8 cellular contexts compared by ENCODE assay signal in genomic region chr1:198932351-198932991, GRCh38.
DNase-seq lines count a peak whose midpoint lies in the region; ATAC-seq and TF ChIP-seq lines count a peak whose summit lies in the region.

No MANE protein-coding gene starts in this region.

- WGBS in body of pancreas, 2 donors: 48 to 58% methylated on average over 6 of the region's 6 CpGs

- no peak for ATAC-seq in body of pancreas

- no peaks in the 10 kb centered on the region for H3K9me3 ChIP-seq in body of pancreas

- no peaks in the 10 kb centered on the region for H3K36me3 ChIP-seq in body of pancreas (replicated peaks in 1 of 2; ENCODE audit: insufficient read depth in 1 of 2, low read depth in 2 of 2)

- peak overlapping the region; percentile 76 for H3K27ac ChIP-seq in cingulate gyrus (ENCODE audit: low read depth, low read length)
- peak overlapping the region in 1 of 4 donors; percentile 14 for H3K27ac ChIP-seq in body of pancreas

- TF ChIP-seq CTCF in body of pancreas (IDR thresholded peaks at IDR 0.05): no peak

- intact Hi-C loops in body of pancreas (cut with DNase I): no loop called here

- H3K4me1 ChIP-seq in body of pancreas: peaks cover 21% of the 10 kb centered on the region

- no peaks in the 10 kb centered on the region for H3K27me3 ChIP-seq in body of pancreas

- TF ChIP-seq POLR2A in body of pancreas (IDR thresholded peaks at IDR 0.05): no peak

- H3K4me3 ChIP-seq in body of pancreas: no peak overlapping the region

- peak in 2 of 3 experiments; percentile 21 to 44 for DNase-seq in NCI-H1417 (lab: John Stamatoyannopoulos, UW)
- DNase-seq in NCI-H1417 treated with DMSO at 0.1 percent for 48 hours (lab: John Stamatoyannopoulos, UW): no peak
- DNase-seq in NCI-H748 treated with DMSO at 0.1 percent for 48 hours (lab: John Stamatoyannopoulos, UW): peak; percentile 33
- DNase-seq in pons (ENCODE audit: low spot score): peak; percentile 93
- no peak for DNase-seq in body of pancreas
- DNase-seq in NOMO-1 (lab: John Stamatoyannopoulos, UW; ENCODE audit: unreplicated experiment in 2 of 2): no peak
- no peak for DNase-seq in stimulated activated naive CD4-positive, alpha-beta T cell treated with Interleukin-2 at 50 U/mL for 16 hours (lab: John Stamatoyannopoulos, UW)

Comparison
In these comparisons a context has a peak if more than half of its experiments do, and no peak if none do; other contexts are left out.
1. DNase-seq: peak in NCI-H1417 (2 of 3), NCI-H748 treated with DMSO at 0.1 percent for 48 hours (single experiment) and pons (single experiment); none in NCI-H1417 treated with DMSO at 0.1 percent for 48 hours (single experiment), body of pancreas (0 of 4), NOMO-1 (0 of 2) and stimulated activated naive CD4-positive, alpha-beta T cell treated with Interleukin-2 at 50 U/mL for 16 hours (single experiment).